ENCODE assay signal across 26 cellular contexts in genomic region chr11:64430570-64430969, GRCh38.
"Had no signal": no experiment of that assay in that cellular context is flagged by ENCODE, and none has a peak within 500 bp of the region (broad histone marks: within the 10 kb centered on the region; RNA-seq: fewer than 3 reads in every experiment).

No MANE protein-coding gene starts in this region.

- H3K27ac ChIP-seq: adrenal gland, KMS-11, Peyer's patch, RWPE1, SJCRH30, VCaP had no signal

- H3K4me2 ChIP-seq: KMS-11, SK-N-SH had no signal

- H3K4me1 Mint-ChIP-seq: activated CD4-positive, alpha-beta T cell treated with anti-CD3 and anti-CD28 coated beads for 36 hours; activated naive CD8-positive, alpha-beta T cell treated with anti-CD3 and anti-CD28 coated beads, Interleukin-2, amount 10 ng/mL, durations not matched to agents 7 days and 5 days had no signal

- H3K4me3 Mint-ChIP-seq: activated CD4-positive, alpha-beta T cell treated with anti-CD3 and anti-CD28 coated beads for 36 hours; activated CD8-positive, alpha-beta T cell treated with anti-CD3 and anti-CD28 coated beads for 36 hours; activated naive CD8-positive, alpha-beta T cell treated with anti-CD3 and anti-CD28 coated beads, Interleukin-2, amount 10 ng/mL, durations not matched to agents 7 days and 5 days; activated T-cell treated with anti-CD3 and anti-CD28 coated beads, Interleukin-2, amount 50 U/mL, for 72 hours had no signal

- H3K9me3 ChIP-seq: adrenal gland, Peyer's patch, SJCRH30, SK-N-SH had no signal

- H3K4me3 ChIP-seq: adrenal gland, Peyer's patch, SJCRH30 had no signal

- H3K9me3 Mint-ChIP-seq: activated CD8-positive, alpha-beta T cell treated with anti-CD3 and anti-CD28 coated beads for 36 hours; activated naive CD8-positive, alpha-beta T cell treated with anti-CD3 and anti-CD28 coated beads, Interleukin-2, amount 10 ng/mL, durations not matched to agents 7 days and 5 days; activated T-cell treated with anti-CD3 and anti-CD28 coated beads, Interleukin-2, amount 50 U/mL, for 72 hours had no signal

- H3K27me3 Mint-ChIP-seq: activated CD4-positive, alpha-beta T cell treated with anti-CD3 and anti-CD28 coated beads for 36 hours; activated CD8-positive, alpha-beta T cell treated with anti-CD3 and anti-CD28 coated beads for 36 hours had no signal

- H3K9ac ChIP-seq: KMS-11, SK-N-SH had no signal

- H3K9me2 ChIP-seq: SK-N-SH had no signal

- H3K27me3 ChIP-seq: adrenal gland, Peyer's patch, SJCRH30 had no signal

- H3K4me1 ChIP-seq: adrenal gland, Peyer's patch had no signal

- DNase-seq: activated CD4-positive, alpha-beta T cell treated with anti-CD3 and anti-CD28 coated beads for 36 hours; activated CD4-positive, alpha-beta T cell treated with anti-CD3 and anti-CD28 coated beads, Interleukin-2, amount 50 U/mL, for 1 hour; activated CD8-positive, alpha-beta memory T cell treated with anti-CD3 and anti-CD28 coated beads, Interleukin-2, amount 50 U/mL, for 4 hours; activated CD8-positive, alpha-beta T cell treated with anti-CD3 and anti-CD28 coated beads for 36 hours; activated naive CD4-positive, alpha-beta T cell treated with anti-CD3 and anti-CD28 coated beads, Interleukin-2, amount 50 U/mL, for 16 hours; activated naive CD8-positive, alpha-beta T cell treated with anti-CD3 and anti-CD28 coated beads, Interleukin-2, amount 10 ng/mL, durations not matched to agents 7 days and 5 days; activated T-cell treated with anti-CD3 and anti-CD28 coated beads, Interleukin-2, amount 50 U/mL, for 72 hours; adrenal gland; anterior cingulate cortex; NCI-H1092; NCI-H1436; NCI-H1694 treated with DMSO at 0.1 percent for 48 hours; NCI-H2029 treated with DMSO at 0.1 percent for 48 hours; NCI-H345; NCI-H510A; NCI-H526 treated with DMSO at 0.1 percent for 48 hours; NCI-H82; NK-92 treated with Interleukin-12 subunit alpha and Interleukin-12 subunit beta, amount 100 ng/mL, for 24 hours; Peyer's patch; Right ventricle myocardium superior; SK-N-SH; T-helper 1 cell had no signal

- H3K27ac Mint-ChIP-seq: activated CD4-positive, alpha-beta T cell treated with anti-CD3 and anti-CD28 coated beads for 36 hours; activated CD8-positive, alpha-beta T cell treated with anti-CD3 and anti-CD28 coated beads for 36 hours; activated naive CD8-positive, alpha-beta T cell treated with anti-CD3 and anti-CD28 coated beads, Interleukin-2, amount 10 ng/mL, durations not matched to agents 7 days and 5 days; activated T-cell treated with anti-CD3 and anti-CD28 coated beads, Interleukin-2, amount 50 U/mL, for 72 hours had no signal

- H3K36me3 Mint-ChIP-seq: activated naive CD8-positive, alpha-beta T cell treated with anti-CD3 and anti-CD28 coated beads, Interleukin-2, amount 10 ng/mL, durations not matched to agents 7 days and 5 days had no signal

- H3K36me3 ChIP-seq: adrenal gland, Peyer's patch, SJCRH30 had no signal
